In genomic region chr9:132161743-132162187, GRCh38 we compare ENCODE assay signal across 7 cellular contexts. TPM values are rescaled to one million over a fixed set of nuclear protein-coding genes. Genes with fewer than 3 reads are reported as not detected.
DNase-seq lines count a peak whose midpoint lies in the region; ATAC-seq and TF ChIP-seq lines count a peak whose summit lies in the region.

Gene NTNG2, plus strand, starts transcription at chr9:132162058. Its CDS starts 4,774 bp downstream, at chr9:132166832.

- TF ChIP-seq CTCF in left lung (IDR thresholded peaks at IDR 0.05): no peak

- peak within 1 kb of the TSS; percentile 58 for H3K4me3 ChIP-seq in HUES64 (ENCODE audit: low read length)
- H3K4me3 ChIP-seq in adipocyte (ENCODE audit: low read length): peak within 1 kb of the TSS; percentile 83
- peak within 1 kb of the TSS; percentile 40 to 62 for H3K4me3 ChIP-seq in left lung
- peak within 1 kb of the TSS; percentile 65 to 73 for H3K4me3 ChIP-seq in stomach smooth muscle (ENCODE audit: low read length in 2 of 2)

- ATAC-seq in left lung (no peak), HG02870 (IDR thresholded peaks at IDR 0.05; ENCODE audit: unreplicated experiment) (no peak)

- H3K27ac ChIP-seq in HUES64 (ENCODE audit: low read depth, low read length): no peak within 1 kb of the TSS
- H3K27ac ChIP-seq in left lung: peak within 1 kb of the TSS in 1 of 2 donors; percentile 65
- no peak within 1 kb of the TSS for H3K27ac ChIP-seq in stomach smooth muscle (ENCODE audit: low read length)

- H3K9ac ChIP-seq in HUES64 (ENCODE audit: low read depth, low read length): no peak within 1 kb of the TSS
- H3K9ac ChIP-seq in adipocyte (ENCODE audit: low read length): peak within 1 kb of the TSS; percentile 50
- peak within 1 kb of the TSS in 1 of 2 donors; percentile 28 for H3K9ac ChIP-seq in stomach smooth muscle (ENCODE audit: low read length in 2 of 2)

- H3K36me3 ChIP-seq in HUES64 (ENCODE audit: insufficient read depth, low read length) (no peaks in the 10 kb centered on the region), adipocyte (ENCODE audit: control insufficient read depth, insufficient read depth, low read length, severe bottlenecking) (no peaks in the 10 kb centered on the region), left lung (no peaks in the 10 kb centered on the region), stomach smooth muscle (ENCODE audit: control insufficient read depth in 2 of 2, insufficient read depth in 2 of 2, low read length in 2 of 2) (no peaks in the 10 kb centered on the region)

- peaks cover 90% of the 10 kb centered on the region for H3K27me3 ChIP-seq in HUES64 (ENCODE audit: insufficient read depth, low read length)
- peaks cover 41% of the 10 kb centered on the region for H3K27me3 ChIP-seq in adipocyte (replicated peaks; ENCODE audit: control insufficient read depth, insufficient read depth, low read length)
- peaks cover 56 to 97% of the 10 kb centered on the region in 2 donors for H3K27me3 ChIP-seq in left lung
- H3K27me3 ChIP-seq in stomach smooth muscle (ENCODE audit: control insufficient read depth in 1 of 2, insufficient read depth in 2 of 2, low read length in 2 of 2): peaks cover 41 to 57% of the 10 kb centered on the region in 2 donors

- intact Hi-C loops in left lung (cut with DNase I): loop anchor here in 1 of 2 donors (10.0 kb wide), 2 partner anchors 57 to 73 kb away; no protein-coding TSS in a partner anchor

- WGBS in HUES64: under 1% methylated on average over 67 of the region's 67 CpGs

- H3K9me3 ChIP-seq in HUES64 (ENCODE audit: insufficient read depth, low read depth, low read length): no peaks in the 10 kb centered on the region
- no peaks in the 10 kb centered on the region for H3K9me3 ChIP-seq in adipocyte (ENCODE audit: control insufficient read depth, low read length)
- no peaks in the 10 kb centered on the region for H3K9me3 ChIP-seq in left lung
- H3K9me3 ChIP-seq in stomach smooth muscle (ENCODE audit: control insufficient read depth in 2 of 2, low read length in 2 of 2): no peaks in the 10 kb centered on the region

- no peak for DNase-seq in adipocyte (ENCODE audit: low read depth)
- peak in 1 of 2 donors; percentile 86 for DNase-seq in left lung
- no peak for DNase-seq in cortex of kidney (lab: John Stamatoyannopoulos, UW)
- DNase-seq in AML-193 (lab: John Stamatoyannopoulos, UW): no peak

- H3K4me1 ChIP-seq in HUES64 (ENCODE audit: insufficient read depth, low read length) (peaks cover 14% of the 10 kb centered on the region), adipocyte (ENCODE audit: control insufficient read depth, insufficient read depth, low read length) (peaks cover 19% of the 10 kb centered on the region), left lung (peaks cover 11 to 39% of the 10 kb centered on the region in 2 donors), stomach smooth muscle (ENCODE audit: control insufficient read depth, insufficient read depth, low read length) (peaks cover 30% of the 10 kb centered on the region)

RNA-seq across cellular contexts. Expression of gene NTNG2, which starts in this region (rescaled TPM):
- 0.45 TPM for polyA plus RNA-seq in HUES64 (2013, experiment 1 of 2)
- polyA plus RNA-seq in HUES64 (2013, experiment 2 of 2): 1.3 TPM
- total RNA-seq in left lung: 1 to 10 TPM; 1.5 to 4.6 TPM
